ENCODE assay signal across 1 cellular context in genomic region chr2:28666496-28667184, GRCh38.
TF ChIP-seq lines count a peak whose summit lies in the region.

No MANE protein-coding gene starts in this region.

TF ChIP-seq in GM12878, 131 proteins besides CTCF, POLR2A, EP300 and RAD21:
- TF ChIP-seq CEBPZ (IDR thresholded peaks at IDR 0.05; ENCODE audit: low read depth, low read length) (no peak), ELK1 (IDR thresholded peaks at IDR 0.05; ENCODE audit: low read depth, low read length) (no peak), RB1 (IDR thresholded peaks at IDR 0.05; ENCODE audit: borderline replicate concordance) (no peak), NBN (IDR thresholded peaks at IDR 0.05) (no peak), MAX (IDR thresholded peaks at IDR 0.05; ENCODE audit: low read depth, low read length) (no peak), NRF1 (conservative IDR thresholded peaks at IDR 0.05; ENCODE audit: low read depth, low read length) (no peak), SMARCA5 (IDR thresholded peaks at IDR 0.05) (no peak), CREM (IDR thresholded peaks at IDR 0.05; ENCODE audit: low read depth) (no peak), REST (IDR thresholded peaks at IDR 0.05; ENCODE audit: low read depth, low read length) (no peak), CHD4 (IDR thresholded peaks at IDR 0.05) (no peak), HDAC6 (IDR thresholded peaks at IDR 0.05; ENCODE audit: unreplicated experiment) (no peak), HDAC2 (IDR thresholded peaks at IDR 0.05) (no peak)
